In the genomic region with DNA sequence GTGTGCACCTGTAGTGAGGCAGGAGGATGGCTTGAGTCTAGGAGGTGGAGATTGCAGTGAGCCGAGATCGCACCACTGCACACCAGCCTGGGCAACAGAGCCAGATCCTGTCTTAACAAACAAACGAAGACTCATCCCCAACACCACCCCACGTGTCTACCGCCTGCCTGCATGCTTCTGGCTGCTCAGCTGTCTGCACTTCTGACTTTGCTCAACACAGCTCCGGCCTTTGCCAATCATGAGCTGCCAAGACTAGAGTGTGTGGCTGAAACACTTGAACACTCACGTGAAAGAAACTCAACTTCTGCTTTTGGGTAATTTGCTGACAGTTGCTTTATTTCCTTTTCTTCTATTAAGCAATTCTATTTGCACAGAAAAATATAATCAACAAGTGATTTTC, we compare ENCODE assay signal across 8 cellular contexts.
A peak's percentile ranks its signal among the peaks of the same experiment; 100 is the strongest.
DNase-seq lines count a peak whose midpoint lies in the region; ATAC-seq and TF ChIP-seq lines count a peak whose summit lies in the region.

No MANE protein-coding gene starts in this region.

- TF ChIP-seq POLR2A in GM18505 (IDR thresholded peaks at IDR 0.05; ENCODE audit: borderline replicate concordance, extremely low read depth, insufficient read depth, insufficient read length), result no peak

- peak; percentile 89 for ATAC-seq in GM18505 (IDR thresholded peaks at IDR 0.05; ENCODE audit: unreplicated experiment)
- peak; percentile 95 for ATAC-seq in HG02678 (IDR thresholded peaks at IDR 0.05; ENCODE audit: unreplicated experiment)

- peak; percentile 73 for DNase-seq in OCI-M1 (lab: John Stamatoyannopoulos, UW)
- peak in 29 of 51 donors; percentile 4 to 66 (median 24) for DNase-seq in hypothalamus (lab: John Stamatoyannopoulos, UW)
- DNase-seq in NCI-H2196 (lab: John Stamatoyannopoulos, UW; ENCODE audit: unreplicated experiment), result no peak
- DNase-seq in T-helper 1 cell, result no peak
- no peak for DNase-seq in activated CD4-positive, alpha-beta T cell treated with anti-CD3 and anti-CD28 coated beads, Interleukin-2, amount 50 U/mL, for 48 hours
- DNase-seq in stimulated activated naive CD4-positive, alpha-beta T cell (lab: John Stamatoyannopoulos, UW), result no peak

Comparison
In these comparisons a context has a peak if more than half of its experiments do, and no peak if none do; other contexts are left out.
1. DNase-seq: peak in OCI-M1 (single experiment) and hypothalamus (29 of 51); none in NCI-H2196 (single experiment), T-helper 1 cell (0 of 5), activated CD4-positive, alpha-beta T cell treated with anti-CD3 and anti-CD28 coated beads, Interleukin-2, amount 50 U/mL, for 48 hours (0 of 2) and stimulated activated naive CD4-positive, alpha-beta T cell (0 of 6).